ENCODE assay signal across 1 cellular context in the genomic region with DNA sequence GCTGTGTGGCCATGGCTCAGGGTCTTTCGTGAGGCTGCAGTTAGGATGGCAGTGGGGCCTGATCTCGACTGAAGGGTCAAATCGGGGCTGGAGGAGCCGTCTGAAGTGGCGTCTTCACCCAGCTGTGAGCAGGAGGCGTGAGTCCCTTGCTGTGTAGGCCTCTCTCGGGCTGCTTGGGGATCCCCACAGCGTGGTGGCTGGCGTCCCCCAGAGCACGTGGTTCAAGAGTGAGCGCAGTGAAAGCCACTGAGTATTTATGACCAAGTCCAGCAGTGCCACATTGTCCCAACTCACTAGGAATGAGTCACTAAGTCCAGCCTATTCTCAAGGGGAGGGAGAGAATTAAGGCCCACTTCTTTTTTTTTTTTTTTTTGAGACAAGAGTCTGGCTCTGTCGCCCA.
TF ChIP-seq lines count a peak whose summit lies in the region.

No MANE protein-coding gene starts in this region.

TF ChIP-seq in GM12878, 131 proteins besides CTCF, POLR2A, EP300 and RAD21:
- no peak for TF ChIP-seq STAT1 (conservative IDR thresholded peaks at IDR 0.05)
- TF ChIP-seq ZBED1 (IDR thresholded peaks at IDR 0.05; ENCODE audit: borderline replicate concordance): no peak
- TF ChIP-seq BCL11A (IDR thresholded peaks at IDR 0.05; ENCODE audit: low read depth, low read length): no peak
- no peak for TF ChIP-seq POLR2AphosphoS5 (IDR thresholded peaks at IDR 0.05; ENCODE audit: low read length)
- no peak for TF ChIP-seq TAF1 (IDR thresholded peaks at IDR 0.05; ENCODE audit: borderline replicate concordance, low read depth, low read length)
- no peak for TF ChIP-seq MYB (IDR thresholded peaks at IDR 0.05; ENCODE audit: borderline replicate concordance, low read depth, low read length)
- TF ChIP-seq, protein P1, sequence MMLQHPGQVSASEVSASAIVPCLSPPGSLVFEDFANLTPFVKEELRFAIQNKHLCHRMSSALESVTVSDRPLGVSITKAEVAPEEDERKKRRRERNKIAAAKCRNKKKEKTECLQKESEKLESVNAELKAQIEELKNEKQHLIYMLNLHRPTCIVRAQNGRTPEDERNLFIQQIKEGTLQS (IDR thresholded peaks at IDR 0.05; ENCODE audit: borderline replicate concordance, extremely low read depth, low read depth, low read length): no peak
- TF ChIP-seq BHLHE40 (IDR thresholded peaks at IDR 0.05; ENCODE audit: borderline replicate concordance in 1 of 2, low read depth in 2 of 2, low read length in 1 of 2): peak in 1 of 2 experiments; percentile 28; a peak in 1 of 4 replicates
- TF ChIP-seq, protein P2, sequence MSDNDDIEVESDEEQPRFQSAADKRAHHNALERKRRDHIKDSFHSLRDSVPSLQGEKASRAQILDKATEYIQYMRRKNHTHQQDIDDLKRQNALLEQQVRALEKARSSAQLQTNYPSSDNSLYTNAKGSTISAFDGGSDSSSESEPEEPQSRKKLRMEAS (IDR thresholded peaks at IDR 0.05; ENCODE audit: low read depth, low read length): 0 out of 2 replicates have a peak, but pooled peaks have one; percentile 38
- TF ChIP-seq, protein P3, sequence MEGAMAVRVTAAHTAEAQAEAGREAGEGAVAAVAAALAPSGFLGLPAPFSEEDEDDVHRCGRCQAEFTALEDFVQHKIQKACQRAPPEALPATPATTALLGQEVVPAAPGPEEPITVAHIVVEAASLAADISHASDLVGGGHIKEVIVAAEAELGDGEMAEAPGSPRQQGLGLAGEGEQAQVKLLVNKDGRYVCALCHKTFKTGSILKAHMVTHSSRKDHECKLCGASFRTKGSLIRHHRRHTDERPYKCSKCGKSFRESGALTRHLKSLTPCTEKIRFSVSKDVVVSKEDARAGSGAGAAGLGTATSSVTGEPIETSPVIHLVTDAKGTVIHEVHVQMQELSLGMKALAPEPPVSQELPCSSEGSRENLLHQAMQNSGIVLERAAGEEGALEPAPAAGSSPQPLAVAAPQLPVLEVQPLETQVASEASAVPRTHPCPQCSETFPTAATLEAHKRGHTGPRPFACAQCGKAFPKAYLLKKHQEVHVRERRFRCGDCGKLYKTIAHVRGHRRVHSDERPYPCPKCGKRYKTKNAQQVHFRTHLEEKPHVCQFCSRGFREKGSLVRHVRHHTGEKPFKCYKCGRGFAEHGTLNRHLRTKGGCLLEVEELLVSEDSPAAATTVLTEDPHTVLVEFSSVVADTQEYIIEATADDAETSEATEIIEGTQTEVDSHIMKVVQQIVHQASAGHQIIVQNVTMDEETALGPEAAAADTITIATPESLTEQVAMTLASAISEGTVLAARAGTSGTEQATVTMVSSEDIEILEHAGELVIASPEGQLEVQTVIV (IDR thresholded peaks at IDR 0.05; ENCODE audit: borderline replicate concordance, partially characterized antibody): no peak
- TF ChIP-seq, protein P4, sequence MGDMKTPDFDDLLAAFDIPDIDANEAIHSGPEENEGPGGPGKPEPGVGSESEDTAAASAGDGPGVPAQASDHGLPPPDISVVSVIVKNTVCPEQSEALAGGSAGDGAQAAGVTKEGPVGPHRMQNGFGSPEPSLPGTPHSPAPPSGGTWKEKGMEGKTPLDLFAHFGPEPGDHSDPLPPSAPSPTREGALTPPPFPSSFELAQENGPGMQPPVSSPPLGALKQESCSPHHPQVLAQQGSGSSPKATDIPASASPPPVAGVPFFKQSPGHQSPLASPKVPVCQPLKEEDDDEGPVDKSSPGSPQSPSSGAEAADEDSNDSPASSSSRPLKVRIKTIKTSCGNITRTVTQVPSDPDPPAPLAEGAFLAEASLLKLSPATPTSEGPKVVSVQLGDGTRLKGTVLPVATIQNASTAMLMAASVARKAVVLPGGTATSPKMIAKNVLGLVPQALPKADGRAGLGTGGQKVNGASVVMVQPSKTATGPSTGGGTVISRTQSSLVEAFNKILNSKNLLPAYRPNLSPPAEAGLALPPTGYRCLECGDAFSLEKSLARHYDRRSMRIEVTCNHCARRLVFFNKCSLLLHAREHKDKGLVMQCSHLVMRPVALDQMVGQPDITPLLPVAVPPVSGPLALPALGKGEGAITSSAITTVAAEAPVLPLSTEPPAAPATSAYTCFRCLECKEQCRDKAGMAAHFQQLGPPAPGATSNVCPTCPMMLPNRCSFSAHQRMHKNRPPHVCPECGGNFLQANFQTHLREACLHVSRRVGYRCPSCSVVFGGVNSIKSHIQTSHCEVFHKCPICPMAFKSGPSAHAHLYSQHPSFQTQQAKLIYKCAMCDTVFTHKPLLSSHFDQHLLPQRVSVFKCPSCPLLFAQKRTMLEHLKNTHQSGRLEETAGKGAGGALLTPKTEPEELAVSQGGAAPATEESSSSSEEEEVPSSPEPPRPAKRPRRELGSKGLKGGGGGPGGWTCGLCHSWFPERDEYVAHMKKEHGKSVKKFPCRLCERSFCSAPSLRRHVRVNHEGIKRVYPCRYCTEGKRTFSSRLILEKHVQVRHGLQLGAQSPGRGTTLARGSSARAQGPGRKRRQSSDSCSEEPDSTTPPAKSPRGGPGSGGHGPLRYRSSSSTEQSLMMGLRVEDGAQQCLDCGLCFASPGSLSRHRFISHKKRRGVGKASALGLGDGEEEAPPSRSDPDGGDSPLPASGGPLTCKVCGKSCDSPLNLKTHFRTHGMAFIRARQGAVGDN (IDR thresholded peaks at IDR 0.05): peak; percentile 60; the same call in 1 of the 2 replicates
- no peak for TF ChIP-seq TCF12 (IDR thresholded peaks at IDR 0.05; ENCODE audit: low read depth, low read length)
- TF ChIP-seq NBN (IDR thresholded peaks at IDR 0.05): no peak
- no peak for TF ChIP-seq EZH2 (IDR thresholded peaks at IDR 0.05; ENCODE audit: borderline replicate concordance, control insufficient read depth, low read depth, low read length)
- TF ChIP-seq, protein P5, sequence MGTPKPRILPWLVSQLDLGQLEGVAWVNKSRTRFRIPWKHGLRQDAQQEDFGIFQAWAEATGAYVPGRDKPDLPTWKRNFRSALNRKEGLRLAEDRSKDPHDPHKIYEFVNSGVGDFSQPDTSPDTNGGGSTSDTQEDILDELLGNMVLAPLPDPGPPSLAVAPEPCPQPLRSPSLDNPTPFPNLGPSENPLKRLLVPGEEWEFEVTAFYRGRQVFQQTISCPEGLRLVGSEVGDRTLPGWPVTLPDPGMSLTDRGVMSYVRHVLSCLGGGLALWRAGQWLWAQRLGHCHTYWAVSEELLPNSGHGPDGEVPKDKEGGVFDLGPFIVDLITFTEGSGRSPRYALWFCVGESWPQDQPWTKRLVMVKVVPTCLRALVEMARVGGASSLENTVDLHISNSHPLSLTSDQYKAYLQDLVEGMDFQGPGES (IDR thresholded peaks at IDR 0.05): no peak
- TF ChIP-seq JUNB (IDR thresholded peaks at IDR 0.05): no peak
- TF ChIP-seq NR2F1 (conservative IDR thresholded peaks at IDR 0.05): no peak
- TF ChIP-seq JUND (IDR thresholded peaks at IDR 0.05; ENCODE audit: low read depth, low read length): no peak
- TF ChIP-seq, protein P6, sequence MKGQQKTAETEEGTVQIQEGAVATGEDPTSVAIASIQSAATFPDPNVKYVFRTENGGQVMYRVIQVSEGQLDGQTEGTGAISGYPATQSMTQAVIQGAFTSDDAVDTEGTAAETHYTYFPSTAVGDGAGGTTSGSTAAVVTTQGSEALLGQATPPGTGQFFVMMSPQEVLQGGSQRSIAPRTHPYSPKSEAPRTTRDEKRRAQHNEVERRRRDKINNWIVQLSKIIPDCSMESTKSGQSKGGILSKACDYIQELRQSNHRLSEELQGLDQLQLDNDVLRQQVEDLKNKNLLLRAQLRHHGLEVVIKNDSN (IDR thresholded peaks at IDR 0.05; ENCODE audit: borderline replicate concordance, extremely low read length, insufficient read depth, low read depth, low read length): peak; percentile 18
- TF ChIP-seq, protein P7, sequence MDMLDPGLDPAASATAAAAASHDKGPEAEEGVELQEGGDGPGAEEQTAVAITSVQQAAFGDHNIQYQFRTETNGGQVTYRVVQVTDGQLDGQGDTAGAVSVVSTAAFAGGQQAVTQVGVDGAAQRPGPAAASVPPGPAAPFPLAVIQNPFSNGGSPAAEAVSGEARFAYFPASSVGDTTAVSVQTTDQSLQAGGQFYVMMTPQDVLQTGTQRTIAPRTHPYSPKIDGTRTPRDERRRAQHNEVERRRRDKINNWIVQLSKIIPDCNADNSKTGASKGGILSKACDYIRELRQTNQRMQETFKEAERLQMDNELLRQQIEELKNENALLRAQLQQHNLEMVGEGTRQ (IDR thresholded peaks at IDR 0.05; ENCODE audit: borderline replicate concordance, low read depth, low read length): peak; percentile 5; the same call in 1 of the 2 replicates
- no peak for TF ChIP-seq GATAD2B (conservative IDR thresholded peaks at IDR 0.05; ENCODE audit: low read depth)
